In the genomic region with DNA sequence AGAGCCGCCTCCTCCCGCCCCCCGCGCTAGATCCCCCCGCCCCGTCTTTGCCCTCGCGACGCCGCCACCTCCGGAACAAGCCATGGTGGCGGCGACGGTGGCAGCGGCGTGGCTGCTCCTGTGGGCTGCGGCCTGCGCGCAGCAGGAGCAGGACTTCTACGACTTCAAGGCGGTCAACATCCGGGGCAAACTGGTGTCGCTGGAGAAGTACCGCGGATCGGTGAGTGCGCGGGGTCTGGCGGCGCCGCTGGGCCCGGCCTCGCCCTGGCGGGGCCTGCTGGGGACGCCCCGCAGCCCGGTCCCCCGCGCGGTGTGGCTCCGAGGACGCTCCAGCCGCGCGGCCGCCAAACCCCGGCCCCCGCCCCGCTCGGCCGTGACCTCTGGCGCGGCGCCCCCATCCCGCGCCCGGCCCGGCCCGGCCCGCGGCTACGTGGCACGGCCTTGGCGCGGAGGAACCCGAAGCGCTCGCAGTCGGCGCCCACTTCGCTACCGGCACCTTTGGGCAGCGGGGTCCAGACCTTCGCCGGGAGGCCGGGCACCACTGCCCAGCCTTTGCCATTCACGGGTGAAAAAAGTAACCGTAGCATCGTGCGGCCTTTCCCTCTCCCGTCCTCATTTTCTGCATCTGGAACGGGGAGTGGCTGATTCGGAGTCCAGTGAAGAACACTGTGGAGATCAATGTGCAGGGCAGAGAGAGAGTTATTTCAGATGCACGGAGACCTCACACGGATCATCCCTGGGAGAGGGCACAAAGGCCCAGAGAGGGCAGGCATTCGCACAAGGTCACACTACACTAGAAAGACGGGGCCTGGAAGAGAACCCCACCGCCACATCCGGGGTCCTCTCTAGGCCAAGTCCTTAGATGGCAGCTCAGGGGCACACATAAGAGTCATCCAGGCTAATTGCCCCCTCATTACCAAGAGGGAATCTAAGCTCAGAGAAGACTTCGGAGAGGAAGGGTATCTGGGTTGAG, we compare ENCODE assay signal across 7 cellular contexts. TPM values are rescaled to one million over a fixed set of nuclear protein-coding genes. Genes with fewer than 3 reads are reported as not detected.
A peak's percentile ranks its signal among the peaks of the same experiment; 100 is the strongest.
DNase-seq lines count a peak whose midpoint lies in the region; ATAC-seq and TF ChIP-seq lines count a peak whose summit lies in the region.

Gene GPX7 (plus strand): TSS at position 44 of the 973 bp plus-strand sequence. CDS start 39 bp downstream, at position 83.

- peaks cover 49% of the 10 kb centered on the region for H3K4me1 Mint-ChIP-seq in activated naive CD8-positive, alpha-beta T cell (ENCODE audit: low read depth)

- peak within 1 kb of the TSS; percentile 93 for H3K4me3 Mint-ChIP-seq in activated naive CD8-positive, alpha-beta T cell

- H3K27me3 Mint-ChIP-seq in activated naive CD8-positive, alpha-beta T cell: no peaks in the 10 kb centered on the region

- ATAC-seq in heart left ventricle: peak; percentile 16 to 71 (median 64)

- TF ChIP-seq CTCF in heart left ventricle (IDR thresholded peaks at IDR 0.05): peak in 1 of 12 donors; percentile 11

- TF ChIP-seq POLR2A in Raji (IDR thresholded peaks at IDR 0.05; ENCODE audit: insufficient read depth, low read depth, low read length) (0 out of 2 replicates have a peak, but pooled peaks have one; percentile 16), heart left ventricle (IDR thresholded peaks at IDR 0.05) (no peak)

- H3K9me3 Mint-ChIP-seq in activated naive CD8-positive, alpha-beta T cell (ENCODE audit: low read depth): no peaks in the 10 kb centered on the region

- H3K9me3 ChIP-seq in heart left ventricle (no peaks in the 10 kb centered on the region), thymus (ENCODE audit: control insufficient read depth) (no peaks in the 10 kb centered on the region)

- H3K4me3 ChIP-seq in heart left ventricle (peak within 1 kb of the TSS; percentile 19 to 74 (median 66)), thymus (ENCODE audit: low read length) (peak within 1 kb of the TSS; percentile 71)

- peak within 1 kb of the TSS; percentile 97 for H3K27ac Mint-ChIP-seq in activated naive CD8-positive, alpha-beta T cell

- no peaks in the 10 kb centered on the region for H3K27me3 ChIP-seq in heart left ventricle
- H3K27me3 ChIP-seq in thymus (ENCODE audit: control insufficient read depth, insufficient read depth): no peaks in the 10 kb centered on the region

- peaks cover 0 to 19% (median 12%) of the 10 kb centered on the region in 9 donors for H3K36me3 ChIP-seq in heart left ventricle
- H3K36me3 ChIP-seq in thymus (ENCODE audit: control insufficient read depth, insufficient read depth): peaks cover 8% of the 10 kb centered on the region

- H3K27ac ChIP-seq in heart left ventricle: peak within 1 kb of the TSS; percentile 69 to 90 (median 82)
- H3K27ac ChIP-seq in thymus (ENCODE audit: low read depth): peak within 1 kb of the TSS; percentile 61

- H3K36me3 Mint-ChIP-seq in activated naive CD8-positive, alpha-beta T cell: peaks cover 8% of the 10 kb centered on the region

- 5 to 16% (median 8%) methylated on average over 20 to 90 of the region's 90 CpGs for WGBS in heart left ventricle, 4 donors
- WGBS in thymus: 6% methylated on average over 90 of the region's 90 CpGs

- intact Hi-C loops in heart left ventricle (cut with DNase I): loop anchor here in 8 of 10 donors (2.0 to 10.0 kb wide), 5 partner anchors 45 to 84 kb away; partner anchors contain the start of gene TUT4 (in 6 of the 8)

- H3K4me1 ChIP-seq in heart left ventricle (peaks cover 0 to 37% (median 24%) of the 10 kb centered on the region in 12 donors), thymus (ENCODE audit: control insufficient read depth, insufficient read depth, low read length) (peaks cover 14% of the 10 kb centered on the region)

- DNase-seq in GM19240 (ENCODE audit: insufficient read length, low spot score) (peak; percentile 29), heart left ventricle (peak; percentile 47 to 75 (median 59)), pons (ENCODE audit: low spot score) (peak; percentile 3), D341Med (ENCODE audit: low spot score) (no peak)

RNA-seq across cellular contexts. Expression of gene GPX7, which starts in this region (rescaled TPM):
- 10 to 100 TPM in 3 of 9 donors, 1 to 10 TPM in 6; 5.8 to 19.7 (median 8.2) TPM for total RNA-seq in heart left ventricle
- 10 to 100 TPM in 1 of 2 donors, 1 to 10 TPM in 1; 8.4 to 20.5 TPM for polyA plus RNA-seq in heart left ventricle
- polyA plus RNA-seq in thymus: 22.2 TPM
